Comparison of ENCODE assay signal across 1 cellular context in genomic region chr2:227643990-227644551, GRCh38.
A peak's percentile ranks its signal among the peaks of the same experiment; 100 is the strongest.
TF ChIP-seq lines count a peak whose summit lies in the region.

No MANE protein-coding gene starts in this region.

TF ChIP-seq in HepG2, 621 proteins besides CTCF, POLR2A, EP300 and RAD21 (continued from another document and continues in another):
- peak; percentile 86; the same call in 1 of the 2 replicates for TF ChIP-seq FOXJ3 (CRISPR knock-in tag; IDR thresholded peaks at IDR 0.05; ENCODE audit: borderline replicate concordance)
- TF ChIP-seq ZNF788 (CRISPR knock-in tag; IDR thresholded peaks at IDR 0.05; ENCODE audit: borderline replicate concordance): peak; percentile 25; the same call in 1 of the 2 replicates
- no peak for TF ChIP-seq DMTF1 (CRISPR knock-in tag; IDR thresholded peaks at IDR 0.05)
- TF ChIP-seq JUN (CRISPR knock-in tag; IDR thresholded peaks at IDR 0.05): peak; percentile 69; the same call in 1 of the 2 replicates
- TF ChIP-seq SPEN (CRISPR knock-in tag; IDR thresholded peaks at IDR 0.05; ENCODE audit: low read depth): no peak
- peak; percentile 97 for TF ChIP-seq ZBTB39 (CRISPR knock-in tag; IDR thresholded peaks at IDR 0.05)
- no peak for TF ChIP-seq HINFP (CRISPR knock-in tag; IDR thresholded peaks at IDR 0.05; ENCODE audit: low read depth)
- TF ChIP-seq ZNF253 (CRISPR knock-in tag; IDR thresholded peaks at IDR 0.05; ENCODE audit: borderline replicate concordance): no peak
- TF ChIP-seq ZNF343 (CRISPR knock-in tag; IDR thresholded peaks at IDR 0.05): no peak
- TF ChIP-seq ZNF326 (CRISPR knock-in tag; IDR thresholded peaks at IDR 0.05; ENCODE audit: borderline replicate concordance): no peak
- no peak for TF ChIP-seq ZMYM3 (CRISPR knock-in tag; IDR thresholded peaks at IDR 0.05)
- no peak for TF ChIP-seq AGO2 (optimal IDR thresholded peaks at IDR 0.05; ENCODE audit: low read depth, low read length)
- TF ChIP-seq ZNF383 (CRISPR knock-in tag; IDR thresholded peaks at IDR 0.05; ENCODE audit: borderline replicate concordance): no peak
- TF ChIP-seq E2F2 (CRISPR knock-in tag; IDR thresholded peaks at IDR 0.05; ENCODE audit: borderline replicate concordance): no peak
- TF ChIP-seq ZNF160 (CRISPR knock-in tag; IDR thresholded peaks at IDR 0.05): no peak
- TF ChIP-seq ATF7 (IDR thresholded peaks at IDR 0.05): no peak
- TF ChIP-seq ATF7 (CRISPR knock-in tag; IDR thresholded peaks at IDR 0.05): peak; percentile 40; the same call in 1 of the 2 replicates
- no peak for TF ChIP-seq GATAD1 (CRISPR knock-in tag; IDR thresholded peaks at IDR 0.05)
- no peak for TF ChIP-seq ZNF800 (CRISPR knock-in tag; IDR thresholded peaks at IDR 0.05)
- TF ChIP-seq RBM39 (IDR thresholded peaks at IDR 0.05; ENCODE audit: low read depth, low read length, poor library complexity, severe bottlenecking): no peak
- TF ChIP-seq TFDP2 (CRISPR knock-in tag; IDR thresholded peaks at IDR 0.05): 0 out of 2 replicates have a peak, but pooled peaks have one; percentile 23
- TF ChIP-seq ZNF740 (CRISPR knock-in tag; IDR thresholded peaks at IDR 0.05): no peak
- TF ChIP-seq ETV5 (CRISPR knock-in tag; IDR thresholded peaks at IDR 0.05; ENCODE audit: borderline replicate concordance): peak; percentile 71
- TF ChIP-seq KMT2A (CRISPR knock-in tag; IDR thresholded peaks at IDR 0.05): no peak
- no peak for TF ChIP-seq NPAS2 (CRISPR knock-in tag; IDR thresholded peaks at IDR 0.05; ENCODE audit: borderline replicate concordance)
- TF ChIP-seq ZNF142 (CRISPR knock-in tag; IDR thresholded peaks at IDR 0.05): no peak
- no peak for TF ChIP-seq IRF9 (CRISPR knock-in tag; IDR thresholded peaks at IDR 0.05; ENCODE audit: borderline replicate concordance)
- 0 out of 2 replicates have a peak, but pooled peaks have one; percentile 29 for TF ChIP-seq MIER2 (CRISPR knock-in tag; IDR thresholded peaks at IDR 0.05)
- no peak for TF ChIP-seq ZNF7 (CRISPR knock-in tag; IDR thresholded peaks at IDR 0.05)
- TF ChIP-seq KLF12 (CRISPR knock-in tag; IDR thresholded peaks at IDR 0.05; ENCODE audit: borderline replicate concordance): no peak
- TF ChIP-seq ZNF382 (CRISPR knock-in tag; IDR thresholded peaks at IDR 0.05; ENCODE audit: borderline replicate concordance): no peak
- TF ChIP-seq GATA4 (IDR thresholded peaks at IDR 0.05; ENCODE audit: borderline replicate concordance, low read depth): peak; percentile 73; the same call in 1 of the 2 replicates
- TF ChIP-seq ZNF710 (CRISPR knock-in tag; IDR thresholded peaks at IDR 0.05; ENCODE audit: borderline replicate concordance): peak; percentile 70; the same call in 1 of the 2 replicates
- TF ChIP-seq ZNF614 (CRISPR knock-in tag; IDR thresholded peaks at IDR 0.05; ENCODE audit: borderline replicate concordance): no peak; the same call in 1 of the 2 replicates
- TF ChIP-seq ZFP62 (CRISPR knock-in tag; IDR thresholded peaks at IDR 0.05): no peak
- no peak for TF ChIP-seq PLSCR1 (CRISPR knock-in tag; IDR thresholded peaks at IDR 0.05; ENCODE audit: borderline replicate concordance)
- TF ChIP-seq ZNF24 (IDR thresholded peaks at IDR 0.05): no peak
- TF ChIP-seq PRMT3 (CRISPR knock-in tag; IDR thresholded peaks at IDR 0.05; ENCODE audit: borderline replicate concordance, low read depth): no peak
- no peak for TF ChIP-seq ZNF703 (CRISPR knock-in tag; IDR thresholded peaks at IDR 0.05; ENCODE audit: borderline replicate concordance)
